9 cellular contexts compared by ENCODE assay signal in genomic region chr2:218219934-218220333, GRCh38. TPM values are rescaled to one million over a fixed set of nuclear protein-coding genes. Genes with fewer than 3 reads are reported as not detected.
A peak's percentile ranks its signal among the peaks of the same experiment; 100 is the strongest.
DNase-seq lines count a peak whose midpoint lies in the region; ATAC-seq and TF ChIP-seq lines count a peak whose summit lies in the region.
"Had no signal": no experiment of that assay in that cellular context is flagged by ENCODE, and none has a peak within 500 bp of the region (broad histone marks: within the 10 kb centered on the region; RNA-seq: fewer than 3 reads in every experiment).

No MANE protein-coding gene starts in this region.

- intact Hi-C loops in CD8-positive, alpha-beta T cell (cut with DNase I, micrococcal nuclease), result loop anchor here (5.0 kb wide), 5 partner anchors 37 to 1167 kb away; partner anchors contain the start of genes BCS1L (in 1 of the 2), DNAJB2 (in 1 of the 2), DNPEP (in 1 of the 2) and ZNF142 (in 1 of the 2)
- intact Hi-C loops in dendritic cell treated with granulocyte-macrophage colony-stimulating factor and Interleukin-4, amounts not matched to agents 40 ng/mL and 50 ng/mL, for 4 days (cut with micrococcal nuclease), result loop anchor here (5.0 kb wide), 2 partner anchors 33 to 37 kb away; no protein-coding TSS in a partner anchor

- H3K36me3 ChIP-seq in CD8-positive, alpha-beta T cell (ENCODE audit: insufficient read depth, low read length), result peaks cover 13% of the 10 kb centered on the region
- H3K36me3 ChIP-seq in Loucy (ENCODE audit: insufficient read depth, low read length), result peaks cover 14% of the 10 kb centered on the region; the same call in 1 of the 2 replicates

- H3K9me3 ChIP-seq in CD8-positive, alpha-beta T cell (ENCODE audit: low read length), result no peaks in the 10 kb centered on the region
- H3K9me3 ChIP-seq in Loucy (ENCODE audit: insufficient read depth, low read depth, low read length), result no peaks in the 10 kb centered on the region
- H3K9me3 ChIP-seq: tibial artery had no signal

- peak overlapping the region; percentile 13 for H3K27ac ChIP-seq in CD8-positive, alpha-beta T cell (ENCODE audit: low read depth, low read length)

- H3K27me3 Mint-ChIP-seq in CD8-positive, alpha-beta T cell (ENCODE audit: low read depth), result no peaks in the 10 kb centered on the region
- no peaks in the 10 kb centered on the region for H3K27me3 Mint-ChIP-seq in dendritic cell treated with granulocyte-macrophage colony-stimulating factor and Interleukin-4, amounts not matched to agents 40 ng/mL and 50 ng/mL, for 4 days
- H3K27me3 Mint-ChIP-seq in neural crest cell (ENCODE audit: low read depth), result no peaks in the 10 kb centered on the region

- peak overlapping the region; percentile 90 for H3K27ac Mint-ChIP-seq in CD8-positive, alpha-beta T cell
- H3K27ac Mint-ChIP-seq in dendritic cell treated with granulocyte-macrophage colony-stimulating factor and Interleukin-4, amounts not matched to agents 40 ng/mL and 50 ng/mL, for 4 days, result peak overlapping the region; percentile 99
- H3K27ac Mint-ChIP-seq in neural crest cell (ENCODE audit: unreplicated experiment), result peak overlapping the region; percentile 25

- no peak for ATAC-seq in CD8-positive, alpha-beta T cell
- ATAC-seq in activated CD4-positive, CD25-positive, alpha-beta regulatory T cell treated with anti-CD3 and anti-CD28 coated beads, Interleukin-2, amount 50 U/mL, for 24 hours, result no peak

- CTCF ChIA-PET in CD8-positive, alpha-beta T cell (lab: Charles Lee), result interaction anchor here (1.3 to 1.9 kb wide), 5 partner anchors 9 to 136 kb away, joined by 3 to 6 read pairs (median 3); partner anchors contain the start of genes AAMP, CATIP and PNKD

- no peak for DNase-seq in CD8-positive, alpha-beta T cell
- DNase-seq in neural crest cell (ENCODE audit: low read depth, low spot score) (no peak), NCI-H146 treated with DMSO at 0.1 percent for 48 hours (lab: John Stamatoyannopoulos, UW; ENCODE audit: unreplicated experiment) (no peak), amygdala (lab: John Stamatoyannopoulos, UW) (no peak), NCI-H748 (lab: John Stamatoyannopoulos, UW; ENCODE audit: unreplicated experiment) (no peak)
- DNase-seq: tibial artery had no signal

- H3K9me3 Mint-ChIP-seq in CD8-positive, alpha-beta T cell, result no peaks in the 10 kb centered on the region
- H3K9me3 Mint-ChIP-seq in dendritic cell treated with granulocyte-macrophage colony-stimulating factor and Interleukin-4, amounts not matched to agents 40 ng/mL and 50 ng/mL, for 4 days, result no peaks in the 10 kb centered on the region
- no peaks in the 10 kb centered on the region for H3K9me3 Mint-ChIP-seq in neural crest cell

- peak overlapping the region; percentile 91 for H3K4me3 Mint-ChIP-seq in CD8-positive, alpha-beta T cell
- H3K4me3 Mint-ChIP-seq in dendritic cell treated with granulocyte-macrophage colony-stimulating factor and Interleukin-4, amounts not matched to agents 40 ng/mL and 50 ng/mL, for 4 days, result peak overlapping the region; percentile 95
- peak overlapping the region; percentile 95 for H3K4me3 Mint-ChIP-seq in neural crest cell

- H3K4me1 Mint-ChIP-seq in CD8-positive, alpha-beta T cell (ENCODE audit: low read depth), result peaks cover 75% of the 10 kb centered on the region
- peaks cover 62% of the 10 kb centered on the region for H3K4me1 Mint-ChIP-seq in dendritic cell treated with granulocyte-macrophage colony-stimulating factor and Interleukin-4, amounts not matched to agents 40 ng/mL and 50 ng/mL, for 4 days (ENCODE audit: low read depth)
- peaks cover 37% of the 10 kb centered on the region for H3K4me1 Mint-ChIP-seq in neural crest cell

- no peaks in the 10 kb centered on the region for H3K27me3 ChIP-seq in CD8-positive, alpha-beta T cell (ENCODE audit: insufficient read depth, low read length)
- H3K27me3 ChIP-seq in Loucy (ENCODE audit: insufficient read depth, low read length, poor library complexity, severe bottlenecking), result peaks cover 4% of the 10 kb centered on the region
- H3K27me3 ChIP-seq: tibial artery had no signal

- H3K9me2 ChIP-seq in Loucy (replicated peaks; ENCODE audit: low read depth, low read length), result no peaks in the 10 kb centered on the region

- peak overlapping the region; percentile 93 for H3K4me2 ChIP-seq in Loucy (ENCODE audit: low read depth, low read length, poor library complexity, severe bottlenecking)

- peak overlapping the region; percentile 99 for H3K9ac ChIP-seq in Loucy (ENCODE audit: low read depth, low read length, poor library complexity, severe bottlenecking)

- TF ChIP-seq CTCF in CD8-positive, alpha-beta T cell (IDR thresholded peaks at IDR 0.05), result no peak
- TF ChIP-seq CTCF in Loucy (conservative IDR thresholded peaks at IDR 0.05; ENCODE audit: low read length) (no peak), neural crest cell (conservative IDR thresholded peaks at IDR 0.05) (no peak)

- peaks cover 77% of the 10 kb centered on the region for H4K20me1 ChIP-seq in Loucy (ENCODE audit: insufficient read depth, low read length, poor library complexity, severe bottlenecking)

- H3K4me1 ChIP-seq in CD8-positive, alpha-beta T cell (ENCODE audit: insufficient read depth, low read length), result peaks cover 67% of the 10 kb centered on the region
- peaks cover 58% of the 10 kb centered on the region for H3K4me1 ChIP-seq in Loucy (ENCODE audit: insufficient read depth, low read length, poor library complexity, severe bottlenecking)

- H3K79me2 ChIP-seq in Loucy (ENCODE audit: insufficient read depth, low read length), result peaks cover 84% of the 10 kb centered on the region

- H2AFZ ChIP-seq in Loucy (ENCODE audit: low read length), result no peak overlapping the region

- H3K4me3 ChIP-seq in CD8-positive, alpha-beta T cell (ENCODE audit: low read depth, low read length), result peak overlapping the region; percentile 97
- peak overlapping the region; percentile 87 for H3K4me3 ChIP-seq in Loucy (ENCODE audit: low read length, poor library complexity, severe bottlenecking)

- peaks cover 4% of the 10 kb centered on the region; the same call in 1 of the 2 replicates for H3F3A ChIP-seq in Loucy (ENCODE audit: low read depth)

- POLR2A ChIA-PET in CD8-positive, alpha-beta T cell (lab: Charles Lee), result interaction anchor here (0.7 to 7.9 kb wide), 5 partner anchors 10 to 176 kb away, joined by 3 to 94 read pairs (median 8); partner anchors contain the start of genes AAMP and PNKD

- peaks cover 56% of the 10 kb centered on the region for H3K36me3 Mint-ChIP-seq in CD8-positive, alpha-beta T cell
- peaks cover 83% of the 10 kb centered on the region for H3K36me3 Mint-ChIP-seq in dendritic cell treated with granulocyte-macrophage colony-stimulating factor and Interleukin-4, amounts not matched to agents 40 ng/mL and 50 ng/mL, for 4 days (ENCODE audit: low read depth)
- no peaks in the 10 kb centered on the region for H3K36me3 Mint-ChIP-seq in neural crest cell (ENCODE audit: low read depth)

RNA-seq across cellular contexts. Expression of gene ARPC2, which starts 2.9 kb away (rescaled TPM):
- 100 to 1,000 TPM; 521 to 547 TPM for total RNA-seq in CD8-positive, alpha-beta T cell
- total RNA-seq in neural crest cell, result 159 and 160 TPM in 2 replicates

RNA-seq across cellular contexts. Expression of gene GPBAR1, which starts 40.9 kb away (rescaled TPM):
- 1 to 10 TPM; 2.2 to 2.5 TPM for total RNA-seq in CD8-positive, alpha-beta T cell
- total RNA-seq in neural crest cell, result 0.14 TPM in 1 of 2 replicates, not detected in the other

RNA-seq across cellular contexts. Expression of gene AAMP, which starts 50.0 kb away (rescaled TPM):
- total RNA-seq in CD8-positive, alpha-beta T cell, result 10 to 100 TPM; 44.7 to 50.4 TPM
- total RNA-seq in neural crest cell, result 76.6 and 77.6 TPM in 2 replicates

RNA-seq across cellular contexts. Expression of gene PNKD, which starts 50.4 kb away (rescaled TPM):
- total RNA-seq in CD8-positive, alpha-beta T cell, result 1 to 10 TPM; 7.1 to 7.2 TPM
- total RNA-seq in neural crest cell, result 40.3 and 42.3 TPM in 2 replicates

RNA-seq across cellular contexts. Expression of gene CXCR1, which starts 53.2 kb away (rescaled TPM):
- total RNA-seq in CD8-positive, alpha-beta T cell, result not detected
- not detected in 2 replicates for total RNA-seq in neural crest cell

Comparison
In these comparisons a context has a peak if more than half of its experiments do, and no peak if none do; other contexts are left out.
1. H3K27ac Mint-ChIP-seq: peak in every context shown above with its lines; median percentile 99 in dendritic cell treated with granulocyte-macrophage colony-stimulating factor and Interleukin-4, amounts not matched to agents 40 ng/mL and 50 ng/mL, for 4 days; 90 in CD8-positive, alpha-beta T cell; 25 in neural crest cell.